ENCODE assay signal across 8 cellular contexts in the genomic region with DNA sequence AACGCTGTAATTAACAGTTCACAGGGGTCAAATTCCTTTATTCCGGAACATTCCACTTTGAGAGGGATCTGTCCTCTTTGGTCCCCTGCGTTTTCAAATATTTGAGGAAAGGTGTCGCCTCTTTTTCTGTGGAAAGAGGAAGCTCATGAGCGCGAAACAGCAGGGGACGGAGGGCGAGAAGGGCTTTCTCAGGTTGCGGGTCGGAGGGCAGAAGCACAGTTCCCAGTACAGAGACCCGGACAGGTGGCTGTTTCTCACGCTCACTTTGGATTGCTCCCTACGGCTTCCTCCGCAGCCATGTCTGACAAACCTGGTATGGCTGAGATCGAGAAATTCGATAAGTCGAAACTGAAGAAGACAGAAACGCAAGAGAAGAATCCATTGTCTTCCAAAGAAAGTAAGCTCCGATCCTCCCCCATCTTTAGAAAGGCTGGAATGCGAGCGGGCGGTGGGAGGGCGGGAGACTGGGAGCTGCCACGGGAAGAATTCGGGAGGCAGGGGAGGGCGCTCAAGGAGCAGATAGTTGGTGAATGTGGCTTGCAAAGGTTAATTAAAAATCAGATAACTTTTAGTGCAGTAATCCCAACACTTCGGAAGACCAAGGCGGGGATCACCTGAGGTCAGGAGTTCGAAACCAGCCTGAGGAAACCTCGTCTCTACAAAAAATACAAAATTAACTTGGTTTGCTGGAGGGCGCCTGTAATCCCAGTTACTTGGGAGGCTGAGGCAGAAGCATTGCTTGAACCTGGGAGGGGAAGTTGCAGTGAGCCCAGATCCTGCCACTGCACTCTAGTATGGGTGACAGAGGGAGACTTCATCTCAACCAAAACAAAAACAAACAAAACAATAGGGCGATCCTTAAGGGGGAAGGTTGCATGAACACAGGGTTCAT. TPM values are rescaled to one million over a fixed set of nuclear protein-coding genes. Genes with fewer than 3 reads are reported as not detected.
DNase-seq lines count a peak whose midpoint lies in the region; ATAC-seq, FAIRE-seq and TF ChIP-seq lines count a peak whose summit lies in the region.
"Had no signal": no experiment of that assay in that cellular context is flagged by ENCODE, and none has a peak within 500 bp of the region (broad histone marks: within the 10 kb centered on the region; RNA-seq: fewer than 3 reads in every experiment).

No MANE protein-coding gene starts in this region.

- CTCF ChIA-PET in MCF 10A (lab: Yijun Ruan, JAX) = no interaction called here

- H3K79me2 ChIP-seq in GM23338 (replicated peaks; ENCODE audit: insufficient read depth) = peaks cover 43% of the 10 kb centered on the region

- no peaks in the 10 kb centered on the region for H3K27me3 ChIP-seq in GM23338 (ENCODE audit: insufficient read depth)
- no peaks in the 10 kb centered on the region for H3K27me3 ChIP-seq in small intestine (ENCODE audit: control insufficient read depth in 2 of 2, insufficient read depth in 2 of 2, low read length in 2 of 2)

- peak overlapping the region; percentile 87 for H3K4me2 ChIP-seq in GM23338

- no peaks in the 10 kb centered on the region for H4K20me1 ChIP-seq in GM23338 (replicated peaks; ENCODE audit: insufficient read depth)

- ATAC-seq in GM23338 = peak; percentile 70

- H3K36me3 Mint-ChIP-seq in GM23338 (ENCODE audit: low read depth) (peaks cover 27% of the 10 kb centered on the region; the same call in 2 of the 3 replicates), MCF 10A (ENCODE audit: insufficient read depth, unreplicated experiment) (no peaks in the 10 kb centered on the region)

- POLR2A ChIA-PET in MCF 10A (lab: Yijun Ruan, JAX) = no interaction called here

- H3K27ac Mint-ChIP-seq in GM23338 = peak overlapping the region; percentile 100
- H3K27ac Mint-ChIP-seq in MCF 10A (ENCODE audit: low read depth, unreplicated experiment) = no peak overlapping the region

- no TSS peak for BruUV-seq in MCF 10A (replicated peaks; lab: Mats Ljungman, UMichigan)

- peaks cover 16% of the 10 kb centered on the region for H3K4me1 ChIP-seq in GM23338 (ENCODE audit: insufficient read depth)
- H3K4me1 ChIP-seq in small intestine (ENCODE audit: control insufficient read depth in 2 of 2, insufficient read depth in 1 of 2, low read depth in 1 of 2, low read length in 1 of 2) = no peaks in the 10 kb centered on the region

- no peak for TF ChIP-seq POLR2A in H54 (IDR thresholded peaks at IDR 0.05; ENCODE audit: low read depth, low read length)

- no peak overlapping the region for H2AFZ ChIP-seq in GM23338

- no peak for FAIRE-seq in small intestine (lab: Jason Lieb, UNC)
- FAIRE-seq in H54 (lab: Jason Lieb, UNC) = no peak
- FAIRE-seq: endometrium had no signal

- peak overlapping the region; percentile 100 for H3K27ac ChIP-seq in GM23338 (ENCODE audit: low read depth)
- peak overlapping the region in 1 of 2 donors; percentile 98 for H3K27ac ChIP-seq in small intestine (ENCODE audit: low read depth in 1 of 2, low read length in 1 of 2)

- H3K9me2 ChIP-seq in GM23338 (ENCODE audit: insufficient read depth) = no peaks in the 10 kb centered on the region

- peaks cover 11% of the 10 kb centered on the region; the same call in 2 of the 3 replicates for H3K4me1 Mint-ChIP-seq in GM23338
- H3K4me1 Mint-ChIP-seq in MCF 10A (ENCODE audit: insufficient read depth, unreplicated experiment) = no peaks in the 10 kb centered on the region

- H3K9me3 ChIP-seq in small intestine (ENCODE audit: control insufficient read depth, low read depth) = no peaks in the 10 kb centered on the region

- H3K36me3 ChIP-seq in GM23338 (ENCODE audit: insufficient read depth) (no peaks in the 10 kb centered on the region), small intestine (ENCODE audit: control insufficient read depth in 2 of 2, insufficient read depth in 2 of 2, low read length in 2 of 2) (no peaks in the 10 kb centered on the region)

- H3K4me3 ChIP-seq in GM23338 (peak overlapping the region; percentile 69), fibroblast of pulmonary artery (replicated peaks; ENCODE audit: low read depth, low read length) (peak overlapping the region; percentile 57), small intestine (ENCODE audit: low read depth in 1 of 2, low read length in 2 of 2) (peak overlapping the region in 1 of 2 donors; percentile 49)

- 0 to 1% methylated on average over 29 to 32 of the region's 32 CpGs; no CpG with 5 or more reads in 1 of the 3 donors for WGBS in small intestine, 3 donors

- intact Hi-C loops in MCF 10A (cut with micrococcal nuclease) = no loop called here

- DNase-seq in GM23338 (ENCODE audit: low spot score) (peak; percentile 77), SKM-1 (lab: John Stamatoyannopoulos, UW; ENCODE audit: unreplicated experiment) (peak; percentile 29), fibroblast of pulmonary artery (ENCODE audit: low read depth) (peak; percentile 7), small intestine (peak; percentile 35), HuH-7 (ENCODE audit: low spot score) (no peak), MCF 10A (ENCODE audit: unreplicated experiment) (no peak), H54 (ENCODE audit: insufficient read length, low spot score) (no peak)

- TF ChIP-seq CTCF in GM23338 (conservative IDR thresholded peaks at IDR 0.05; ENCODE audit: low read depth in 2 of 2) = no peak
- no peak for TF ChIP-seq CTCF in fibroblast of pulmonary artery (IDR thresholded peaks at IDR 0.05; ENCODE audit: low read length, missing control alignments)
- no peak for TF ChIP-seq CTCF in MCF 10A (IDR thresholded peaks at IDR 0.05; ENCODE audit: unreplicated experiment)

- H3K9me3 Mint-ChIP-seq in GM23338 (peaks cover 3% of the 10 kb centered on the region; the same call in 1 of the 3 replicates), MCF 10A (ENCODE audit: unreplicated experiment) (no peaks in the 10 kb centered on the region)

- H3K4me3 Mint-ChIP-seq in GM23338 (peak overlapping the region; percentile 88), MCF 10A (ENCODE audit: unreplicated experiment) (no peak overlapping the region)

- no peaks in the 10 kb centered on the region for H3F3A ChIP-seq in GM23338 (replicated peaks; ENCODE audit: low read depth)

- H3K27me3 Mint-ChIP-seq in GM23338 (ENCODE audit: insufficient read depth, low read depth, poor library complexity) = peaks cover 7% of the 10 kb centered on the region
- no peaks in the 10 kb centered on the region for H3K27me3 Mint-ChIP-seq in MCF 10A (ENCODE audit: insufficient read depth, unreplicated experiment)

TF ChIP-seq in GM23338, 12 proteins besides CTCF, POLR2A, EP300 and RAD21:
- no peak for TF ChIP-seq JUNB (IDR thresholded peaks at IDR 0.05; ENCODE audit: unreplicated experiment)

RNA-seq across cellular contexts. Expression of gene TMSB4Y, which starts 0.6 kb away (rescaled TPM):
- 8.7 and 9.8 TPM in 2 replicates for total RNA-seq in GM23338 (2014; rRNA removed; shearing (Covaris generic))
- polyA plus RNA-seq in GM23338 (2016; fragmentation: Nextera tagmentation; extraction: Ambion mirVana) (12.2 and 13.4 TPM in 2 replicates), small intestine (1 to 10 TPM in 2 of 3 donors, not detected in 1; 2.2 to 3.9 TPM)
- total RNA-seq in MCF 10A (2022) = not detected in 2 replicates

Comparison
In these comparisons a context has a peak if more than half of its experiments do, and no peak if none do; other contexts are left out.
1. DNase-seq: peak in GM23338 (single experiment), SKM-1 (single experiment), fibroblast of pulmonary artery (single experiment) and small intestine (single experiment); none in HuH-7 (single experiment), MCF 10A (single experiment) and H54 (single experiment).